12 cellular contexts compared by ENCODE assay signal in genomic region chr13:48317511-48317981, GRCh38. TPM values are rescaled to one million over a fixed set of nuclear protein-coding genes. Genes with fewer than 3 reads are reported as not detected.
DNase-seq lines count a peak whose midpoint lies in the region; ATAC-seq, FAIRE-seq and TF ChIP-seq lines count a peak whose summit lies in the region.
"Had no signal": no experiment of that assay in that cellular context is flagged by ENCODE, and none has a peak within 500 bp of the region (broad histone marks: within the 10 kb centered on the region; RNA-seq: fewer than 3 reads in every experiment).

No MANE protein-coding gene starts in this region.

- no peak for DNase-seq in GM19239 (ENCODE audit: insufficient read length, low spot score)
- DNase-seq in WTC11 (ENCODE audit: low spot score) = no peak
- DNase-seq in left ventricle myocardium superior = no peak
- no peak for DNase-seq in stimulated activated naive B cell treated with anti-CD40 and anti-IgM and Interleukin-4, amounts not matched to agents 10 μg/mL and 1 μg/mL and 100 μg/mL, for 72 hours
- DNase-seq in epidermal melanocyte (ENCODE audit: insufficient read length, low spot score) = no peak
- DNase-seq in NCI-H82 treated with DMSO at 0.1 percent for 48 hours (lab: John Stamatoyannopoulos, UW; ENCODE audit: unreplicated experiment) = no peak
- DNase-seq: activated CD4-positive, alpha-beta T cell treated with anti-CD3 and anti-CD28 coated beads, Interleukin-2, amount 50 U/mL, for 4 hours; left colon; NCI-H1930; NCI-H510A had no signal

- no peak overlapping the region for H3K4me3 Mint-ChIP-seq in WTC11
- H3K4me3 Mint-ChIP-seq in stimulated activated naive B cell treated with anti-CD40 and anti-IgM and Interleukin-4, amounts not matched to agents 10 μg/mL and 1 μg/mL and 100 μg/mL, for 72 hours = peak overlapping the region; percentile 75 to 82
- H3K4me3 Mint-ChIP-seq: stimulated activated naive CD8-positive, alpha-beta T cell treated with anti-CD3 and anti-CD28 coated beads, Interleukin-15, Interleukin-2, amounts not matched to agents 100 ng/mL and 50 ng/mL, for 24 hours had no signal

- peaks cover 3% of the 10 kb centered on the region; the same call in 1 of the 2 replicates for H3K4me1 Mint-ChIP-seq in WTC11
- H3K4me1 Mint-ChIP-seq in stimulated activated naive B cell treated with anti-CD40 and anti-IgM and Interleukin-4, amounts not matched to agents 10 μg/mL and 1 μg/mL and 100 μg/mL, for 72 hours = peaks cover 39 to 67% of the 10 kb centered on the region in 2 donors

- FAIRE-seq in GM19239 (lab: Jason Lieb, UNC) = peak; percentile 23

- H3K27ac Mint-ChIP-seq in WTC11 = peak overlapping the region; percentile 53; the same call in 1 of the 2 replicates
- H3K27ac Mint-ChIP-seq in stimulated activated naive B cell treated with anti-CD40 and anti-IgM and Interleukin-4, amounts not matched to agents 10 μg/mL and 1 μg/mL and 100 μg/mL, for 72 hours = no peak overlapping the region
- H3K27ac Mint-ChIP-seq: stimulated activated naive CD8-positive, alpha-beta T cell treated with anti-CD3 and anti-CD28 coated beads, Interleukin-15, Interleukin-2, amounts not matched to agents 100 ng/mL and 50 ng/mL, for 24 hours had no signal

- no peaks in the 10 kb centered on the region for H3K27me3 Mint-ChIP-seq in WTC11 (ENCODE audit: low read depth)
- no peaks in the 10 kb centered on the region for H3K27me3 Mint-ChIP-seq in stimulated activated naive B cell treated with anti-CD40 and anti-IgM and Interleukin-4, amounts not matched to agents 10 μg/mL and 1 μg/mL and 100 μg/mL, for 72 hours
- H3K27me3 Mint-ChIP-seq: stimulated activated naive CD8-positive, alpha-beta T cell treated with anti-CD3 and anti-CD28 coated beads, Interleukin-15, Interleukin-2, amounts not matched to agents 100 ng/mL and 50 ng/mL, for 24 hours had no signal

- peak; percentile 18; the same call in 1 of the 2 replicates for ATAC-seq in WTC11
- peak; percentile 16 for ATAC-seq in left ventricle myocardium superior
- peak in 1 of 2 donors; percentile 11 for ATAC-seq in stimulated activated naive B cell treated with anti-CD40 and anti-IgM and Interleukin-4, amounts not matched to agents 10 μg/mL and 1 μg/mL and 100 μg/mL, for 72 hours (replicated peaks)
- no peak for ATAC-seq in GM18868 (IDR thresholded peaks at IDR 0.05; ENCODE audit: unreplicated experiment)
- ATAC-seq: left colon had no signal

- peaks cover 25% of the 10 kb centered on the region for H3K9me3 Mint-ChIP-seq in WTC11
- H3K9me3 Mint-ChIP-seq in stimulated activated naive B cell treated with anti-CD40 and anti-IgM and Interleukin-4, amounts not matched to agents 10 μg/mL and 1 μg/mL and 100 μg/mL, for 72 hours = peaks cover 7 to 8% of the 10 kb centered on the region in 2 donors

- TF ChIP-seq CTCF in WTC11 (IDR thresholded peaks at IDR 0.05) = no peak

- intact Hi-C loops in left ventricle myocardium superior (cut with micrococcal nuclease) = no loop called here

- H3K36me3 Mint-ChIP-seq in WTC11 = peaks cover 29% of the 10 kb centered on the region
- peaks cover 66 to 77% of the 10 kb centered on the region in 2 donors for H3K36me3 Mint-ChIP-seq in stimulated activated naive B cell treated with anti-CD40 and anti-IgM and Interleukin-4, amounts not matched to agents 10 μg/mL and 1 μg/mL and 100 μg/mL, for 72 hours

- CTCF ChIA-PET in WTC11 (lab: Charles Lee) = no interaction called here

- POLR2A ChIA-PET in WTC11 (lab: Charles Lee) = interaction anchor here (0.6 kb wide), 1 partner anchor 29 kb away, joined by 6 read pairs; no protein-coding TSS in a partner anchor

TF ChIP-seq in WTC11, 78 proteins besides CTCF, POLR2A, EP300 and RAD21:
- no peak for TF ChIP-seq PRDM15 (CRISPR knock-in tag; IDR thresholded peaks at IDR 0.05)
- TF ChIP-seq ZNF138 (CRISPR knock-in tag; conservative IDR thresholded peaks at IDR 0.05) = no peak
- TF ChIP-seq FOXP4 (CRISPR knock-in tag; IDR thresholded peaks at IDR 0.05) = no peak
- TF ChIP-seq GABPB1 (CRISPR knock-in tag; IDR thresholded peaks at IDR 0.05) = no peak
- TF ChIP-seq ZNF121 (CRISPR knock-in tag; IDR thresholded peaks at IDR 0.05) = no peak

RNA-seq across cellular contexts. Expression of gene RB1, which starts 14.0 kb away (rescaled TPM):
- 18.4 to 22.0 TPM (median 18.8 TPM) in 3 replicates for total RNA-seq in WTC11 (2021)
- 34.2 TPM for total RNA-seq in left ventricle myocardium superior
